Comparison of ENCODE assay signal across 9 cellular contexts in genomic region chr5:33850100-33850594, GRCh38. TPM values are rescaled to one million over a fixed set of nuclear protein-coding genes. Genes with fewer than 3 reads are reported as not detected.
DNase-seq lines count a peak whose midpoint lies in the region; ATAC-seq and TF ChIP-seq lines count a peak whose summit lies in the region.
"Had no signal": no experiment of that assay in that cellular context is flagged by ENCODE, and none has a peak within 500 bp of the region (broad histone marks: within the 10 kb centered on the region; RNA-seq: fewer than 3 reads in every experiment).

No MANE protein-coding gene starts in this region.

- no peaks in the 10 kb centered on the region for H3K9me3 ChIP-seq in CD4-positive, alpha-beta T cell (ENCODE audit: control insufficient read depth, low read length)
- no peaks in the 10 kb centered on the region for H3K9me3 ChIP-seq in esophagus squamous epithelium

- POLR2A ChIA-PET in CD4-positive, alpha-beta T cell (lab: Charles Lee): no interaction called here
- POLR2A ChIA-PET in activated CD4-positive, alpha-beta T cell treated with anti-CD3 and anti-CD28 coated beads, Interleukin-2, amount 10 ng/mL, durations not matched to agents 7 days and 5 days (lab: Charles Lee): interaction anchor here (0.6 kb wide), 1 partner anchor 748 kb away, joined by 3 read pairs; no protein-coding TSS in a partner anchor

- WGBS in esophagus squamous epithelium, 2 donors: 44 to 62% methylated on average over 9 of the region's 9 CpGs

- peaks cover 0 to 15% (median 0%) of the 10 kb centered on the region in 3 donors for H3K4me1 ChIP-seq in esophagus squamous epithelium

- DNase-seq in CD4-positive, alpha-beta T cell: no peak
- peak; percentile 31 for DNase-seq in activated CD4-positive, alpha-beta T cell treated with anti-CD3 and anti-CD28 coated beads, Interleukin-2, amount 10 ng/mL, durations not matched to agents 7 days and 5 days
- DNase-seq in iris pigment epithelial cell (ENCODE audit: low read depth): peak; percentile 91
- no peak for DNase-seq in left ventricle myocardium superior
- no peak for DNase-seq in esophagus squamous epithelium (lab: John Stamatoyannopoulos, UW)
- DNase-seq in globus pallidus (ENCODE audit: low spot score): no peak

- H3K4me3 ChIP-seq in esophagus squamous epithelium: no peak overlapping the region

- no peak overlapping the region for H3K27ac ChIP-seq in CD4-positive, alpha-beta T cell (ENCODE audit: low read depth, low read length)
- no peak overlapping the region for H3K27ac ChIP-seq in esophagus squamous epithelium

- H3K27me3 ChIP-seq in CD4-positive, alpha-beta T cell (ENCODE audit: control insufficient read depth, insufficient read depth, low read length): no peaks in the 10 kb centered on the region
- no peaks in the 10 kb centered on the region for H3K27me3 ChIP-seq in esophagus squamous epithelium

- CTCF ChIA-PET in CD4-positive, alpha-beta T cell (lab: Charles Lee): no interaction called here
- CTCF ChIA-PET in activated CD4-positive, alpha-beta T cell treated with anti-CD3 and anti-CD28 coated beads, Interleukin-2, amount 10 ng/mL, durations not matched to agents 7 days and 5 days (lab: Charles Lee): no interaction called here

- no peaks in the 10 kb centered on the region for H3K9me3 Mint-ChIP-seq in CD4-positive, alpha-beta T cell
- H3K9me3 Mint-ChIP-seq in activated CD4-positive, alpha-beta T cell treated with anti-CD3 and anti-CD28 coated beads, Interleukin-2, amount 10 ng/mL, durations not matched to agents 7 days and 5 days: no peaks in the 10 kb centered on the region

- TF ChIP-seq POLR2A in esophagus squamous epithelium (IDR thresholded peaks at IDR 0.05): no peak

- TF ChIP-seq CTCF in CD4-positive, alpha-beta T cell (IDR thresholded peaks at IDR 0.05): no peak
- TF ChIP-seq CTCF in esophagus squamous epithelium (IDR thresholded peaks at IDR 0.05): no peak

- peak overlapping the region; percentile 38 for H3K27ac Mint-ChIP-seq in CD4-positive, alpha-beta T cell
- H3K27ac Mint-ChIP-seq in activated CD4-positive, alpha-beta T cell treated with anti-CD3 and anti-CD28 coated beads, Interleukin-2, amount 10 ng/mL, durations not matched to agents 7 days and 5 days: peak overlapping the region; percentile 16

- H3K4me1 Mint-ChIP-seq in CD4-positive, alpha-beta T cell (ENCODE audit: low read depth): peaks cover 10% of the 10 kb centered on the region
- H3K4me1 Mint-ChIP-seq in activated CD4-positive, alpha-beta T cell treated with anti-CD3 and anti-CD28 coated beads, Interleukin-2, amount 10 ng/mL, durations not matched to agents 7 days and 5 days: peaks cover 9% of the 10 kb centered on the region

- peak; percentile 68 for ATAC-seq in CD4-positive, alpha-beta T cell (ENCODE audit: poor library complexity)
- ATAC-seq in GM19395 (IDR thresholded peaks at IDR 0.05; ENCODE audit: unreplicated experiment) (peak; percentile 95), HG03354 (IDR thresholded peaks at IDR 0.05; ENCODE audit: poor library complexity, severe bottlenecking, unreplicated experiment) (peak; percentile 97), left ventricle myocardium superior (no peak)
- ATAC-seq: left colon had no signal

- no peaks in the 10 kb centered on the region for H3K36me3 Mint-ChIP-seq in CD4-positive, alpha-beta T cell (ENCODE audit: low read depth)
- peaks cover 2% of the 10 kb centered on the region for H3K36me3 Mint-ChIP-seq in activated CD4-positive, alpha-beta T cell treated with anti-CD3 and anti-CD28 coated beads, Interleukin-2, amount 10 ng/mL, durations not matched to agents 7 days and 5 days (ENCODE audit: low read depth)

- no peaks in the 10 kb centered on the region for H3K27me3 Mint-ChIP-seq in CD4-positive, alpha-beta T cell
- peaks cover 29% of the 10 kb centered on the region for H3K27me3 Mint-ChIP-seq in activated CD4-positive, alpha-beta T cell treated with anti-CD3 and anti-CD28 coated beads, Interleukin-2, amount 10 ng/mL, durations not matched to agents 7 days and 5 days

- no peak overlapping the region for H3K4me3 Mint-ChIP-seq in CD4-positive, alpha-beta T cell
- H3K4me3 Mint-ChIP-seq in activated CD4-positive, alpha-beta T cell treated with anti-CD3 and anti-CD28 coated beads, Interleukin-2, amount 10 ng/mL, durations not matched to agents 7 days and 5 days: peak overlapping the region; percentile 36

- no peaks in the 10 kb centered on the region for H3K36me3 ChIP-seq in esophagus squamous epithelium

- intact Hi-C loops in CD4-positive, alpha-beta T cell (cut with DNase I, micrococcal nuclease): no loop called here
- intact Hi-C loops in left ventricle myocardium superior (cut with micrococcal nuclease): no loop called here
- intact Hi-C loops in esophagus squamous epithelium (cut with DNase I): no loop called here

RNA-seq across cellular contexts. Expression of gene ADAMTS12, which starts 41.6 kb away (rescaled TPM):
- under 1 TPM in 1 of 2 experiments, not detected in 1; 0.06 TPM for total RNA-seq in CD4-positive, alpha-beta T cell
- not detected for total RNA-seq in activated CD4-positive, alpha-beta T cell treated with anti-CD3 and anti-CD28 coated beads, Interleukin-2, amount 10 ng/mL, durations not matched to agents 7 days and 5 days
- 1.4 TPM for total RNA-seq in left ventricle myocardium superior
- total RNA-seq in esophagus squamous epithelium: 1 to 10 TPM in 1 of 4 donors, under 1 TPM in 2, not detected in 1; 0.73 to 1.3 (median 0.76) TPM

Comparison
In these comparisons a context has a peak if more than half of its experiments do, and no peak if none do; other contexts are left out.
1. DNase-seq: peak in activated CD4-positive, alpha-beta T cell treated with anti-CD3 and anti-CD28 coated beads, Interleukin-2, amount 10 ng/mL, durations not matched to agents 7 days and 5 days (single experiment) and iris pigment epithelial cell (single experiment); none in CD4-positive, alpha-beta T cell (0 of 10), left ventricle myocardium superior (single experiment), esophagus squamous epithelium (single experiment) and globus pallidus (single experiment).